ENCODE assay signal across 8 cellular contexts in genomic region chr1:28926629-28927441, GRCh38. TPM values are rescaled to one million over a fixed set of nuclear protein-coding genes. Genes with fewer than 3 reads are reported as not detected.
DNase-seq lines count a peak whose midpoint lies in the region; ATAC-seq and TF ChIP-seq lines count a peak whose summit lies in the region.

No MANE protein-coding gene starts in this region.

- H3K27ac ChIP-seq in esophagus squamous epithelium: peak overlapping the region; percentile 14 to 41 (median 17)

- no peaks in the 10 kb centered on the region for H3K27me3 Mint-ChIP-seq in stimulated activated naive CD8-positive, alpha-beta T cell treated with anti-CD3 and anti-CD28 coated beads, Interleukin-15, Interleukin-2, amounts not matched to agents 100 ng/mL and 50 ng/mL, for 24 hours

- H3K4me3 ChIP-seq in esophagus squamous epithelium: no peak overlapping the region

- no peaks in the 10 kb centered on the region for H3K36me3 ChIP-seq in esophagus squamous epithelium

- WGBS in esophagus squamous epithelium, 2 donors: 48 to 56% methylated on average over 4 of the region's 4 CpGs

- H3K4me3 Mint-ChIP-seq in stimulated activated naive CD8-positive, alpha-beta T cell treated with anti-CD3 and anti-CD28 coated beads, Interleukin-15, Interleukin-2, amounts not matched to agents 100 ng/mL and 50 ng/mL, for 24 hours: peak overlapping the region; percentile 70

- H3K27me3 ChIP-seq in esophagus squamous epithelium: no peaks in the 10 kb centered on the region

- TF ChIP-seq CTCF in esophagus squamous epithelium (IDR thresholded peaks at IDR 0.05): no peak

- H3K4me1 Mint-ChIP-seq in stimulated activated naive CD8-positive, alpha-beta T cell treated with anti-CD3 and anti-CD28 coated beads, Interleukin-15, Interleukin-2, amounts not matched to agents 100 ng/mL and 50 ng/mL, for 24 hours (ENCODE audit: low read depth): peaks cover 62% of the 10 kb centered on the region

- H3K9me3 Mint-ChIP-seq in stimulated activated naive CD8-positive, alpha-beta T cell treated with anti-CD3 and anti-CD28 coated beads, Interleukin-15, Interleukin-2, amounts not matched to agents 100 ng/mL and 50 ng/mL, for 24 hours: no peaks in the 10 kb centered on the region

- DNase-seq in NCI-H1092 treated with DMSO at 0.1 percent for 48 hours (lab: John Stamatoyannopoulos, UW) (peak; percentile 35), NCI-H1092 (lab: John Stamatoyannopoulos, UW) (no peak), SKM-1 (lab: John Stamatoyannopoulos, UW; ENCODE audit: unreplicated experiment) (peak; percentile 72), esophagus squamous epithelium (lab: John Stamatoyannopoulos, UW) (no peak), GM19240 (ENCODE audit: insufficient read length, low spot score) (no peak)

- H3K36me3 Mint-ChIP-seq in stimulated activated naive CD8-positive, alpha-beta T cell treated with anti-CD3 and anti-CD28 coated beads, Interleukin-15, Interleukin-2, amounts not matched to agents 100 ng/mL and 50 ng/mL, for 24 hours (ENCODE audit: low read depth): no peaks in the 10 kb centered on the region

- no peaks in the 10 kb centered on the region for H3K9me3 ChIP-seq in esophagus squamous epithelium

- TF ChIP-seq POLR2A in esophagus squamous epithelium (IDR thresholded peaks at IDR 0.05): no peak

- ATAC-seq in GM19468 (IDR thresholded peaks at IDR 0.05; ENCODE audit: extremely low read depth, unreplicated experiment): peak; percentile 84
- peak; percentile 89 for ATAC-seq in HG03521 (IDR thresholded peaks at IDR 0.05; ENCODE audit: unreplicated experiment)

- H3K4me1 ChIP-seq in esophagus squamous epithelium: peaks cover 0 to 27% (median 4%) of the 10 kb centered on the region in 3 donors

- H3K27ac Mint-ChIP-seq in stimulated activated naive CD8-positive, alpha-beta T cell treated with anti-CD3 and anti-CD28 coated beads, Interleukin-15, Interleukin-2, amounts not matched to agents 100 ng/mL and 50 ng/mL, for 24 hours: peak overlapping the region; percentile 82

- intact Hi-C loops in esophagus squamous epithelium (cut with DNase I): no loop called here

RNA-seq across cellular contexts. Expression of gene EPB41, which starts 12.5 kb away (rescaled TPM):
- 10 to 100 TPM; 28.5 to 43.9 (median 41.8) TPM for total RNA-seq in esophagus squamous epithelium

Comparison
In these comparisons a context has a peak if more than half of its experiments do, and no peak if none do; other contexts are left out.
1. DNase-seq: peak in NCI-H1092 treated with DMSO at 0.1 percent for 48 hours (single experiment) and SKM-1 (single experiment); none in NCI-H1092 (single experiment), esophagus squamous epithelium (single experiment) and GM19240 (single experiment).